9 cellular contexts compared by ENCODE assay signal in genomic region chr5:132812949-132813598, GRCh38. TPM values are rescaled to one million over a fixed set of nuclear protein-coding genes. Genes with fewer than 3 reads are reported as not detected.
DNase-seq lines count a peak whose midpoint lies in the region; ATAC-seq and FAIRE-seq lines count a peak whose summit lies in the region.
"Had no signal": no experiment of that assay in that cellular context is flagged by ENCODE, and none has a peak within 500 bp of the region (broad histone marks: within the 10 kb centered on the region; RNA-seq: fewer than 3 reads in every experiment).

Gene SOWAHA (plus strand): TSS chr5:132813302. CDS start chr5:132813622, 320 bp downstream.

- H3K27ac Mint-ChIP-seq in CD8-positive, alpha-beta memory T cell = peak within 1 kb of the TSS in 4 of 8 donors; percentile 6 to 54 (median 36)
- no peak within 1 kb of the TSS for H3K27ac Mint-ChIP-seq in activated naive CD8-positive, alpha-beta T cell treated with anti-CD3 and anti-CD28 coated beads for 36 hours
- H3K27ac Mint-ChIP-seq in stimulated activated memory B cell treated with anti-CD40 and anti-IgM and Interleukin-4, amounts not matched to agents 10 μg/mL and 1 μg/mL and 100 μg/mL, for 72 hours = no peak within 1 kb of the TSS

- no peak within 1 kb of the TSS for H3K4me3 ChIP-seq in CD8-positive, alpha-beta memory T cell (ENCODE audit: low read length)
- H3K4me3 ChIP-seq: K562 had no signal

- no peak within 1 kb of the TSS for H3K27ac ChIP-seq in CD8-positive, alpha-beta memory T cell (ENCODE audit: low read depth, low read length)

- peaks cover 7% of the 10 kb centered on the region for H3K4me1 ChIP-seq in CD8-positive, alpha-beta memory T cell (ENCODE audit: insufficient read depth, low read length)

- intact Hi-C loops in sciatic nerve (cut with DNase I) = no loop called here

- H3K9me3 ChIP-seq in CD8-positive, alpha-beta memory T cell (ENCODE audit: low read length) = no peaks in the 10 kb centered on the region

- peaks cover 0 to 1% (median 0%) of the 10 kb centered on the region in 3 donors for H3K36me3 Mint-ChIP-seq in CD8-positive, alpha-beta memory T cell
- no peaks in the 10 kb centered on the region for H3K36me3 Mint-ChIP-seq in activated naive CD8-positive, alpha-beta T cell treated with anti-CD3 and anti-CD28 coated beads for 36 hours
- no peaks in the 10 kb centered on the region for H3K36me3 Mint-ChIP-seq in stimulated activated memory B cell treated with anti-CD40 and anti-IgM and Interleukin-4, amounts not matched to agents 10 μg/mL and 1 μg/mL and 100 μg/mL, for 72 hours

- peaks cover 22% of the 10 kb centered on the region for H3K27me3 ChIP-seq in CD8-positive, alpha-beta memory T cell (ENCODE audit: insufficient read depth, low read length, poor library complexity, severe bottlenecking)

- peak within 1 kb of the TSS; percentile 76 to 90 (median 78) for H3K4me3 Mint-ChIP-seq in CD8-positive, alpha-beta memory T cell
- peak within 1 kb of the TSS; percentile 59 for H3K4me3 Mint-ChIP-seq in activated naive CD8-positive, alpha-beta T cell treated with anti-CD3 and anti-CD28 coated beads for 36 hours
- H3K4me3 Mint-ChIP-seq in stimulated activated memory B cell treated with anti-CD40 and anti-IgM and Interleukin-4, amounts not matched to agents 10 μg/mL and 1 μg/mL and 100 μg/mL, for 72 hours = peak within 1 kb of the TSS; percentile 48

- POLR2A ChIA-PET in CD8-positive, alpha-beta memory T cell (lab: Charles Lee) = interaction anchor here (0.7 kb wide), 1 partner anchor 321 kb away, joined by 3 read pairs; no protein-coding TSS in a partner anchor

- H3K27me3 Mint-ChIP-seq in CD8-positive, alpha-beta memory T cell = peaks cover 42 to 48% of the 10 kb centered on the region in 2 donors
- H3K27me3 Mint-ChIP-seq in activated naive CD8-positive, alpha-beta T cell treated with anti-CD3 and anti-CD28 coated beads for 36 hours = peaks cover 53% of the 10 kb centered on the region
- peaks cover 40% of the 10 kb centered on the region for H3K27me3 Mint-ChIP-seq in stimulated activated memory B cell treated with anti-CD40 and anti-IgM and Interleukin-4, amounts not matched to agents 10 μg/mL and 1 μg/mL and 100 μg/mL, for 72 hours

- FAIRE-seq in GM19239 (lab: Jason Lieb, UNC) = no peak
- FAIRE-seq: K562 had no signal

- no peaks in the 10 kb centered on the region for H3K9me3 Mint-ChIP-seq in CD8-positive, alpha-beta memory T cell
- no peaks in the 10 kb centered on the region for H3K9me3 Mint-ChIP-seq in activated naive CD8-positive, alpha-beta T cell treated with anti-CD3 and anti-CD28 coated beads for 36 hours
- no peaks in the 10 kb centered on the region for H3K9me3 Mint-ChIP-seq in stimulated activated memory B cell treated with anti-CD40 and anti-IgM and Interleukin-4, amounts not matched to agents 10 μg/mL and 1 μg/mL and 100 μg/mL, for 72 hours

- ATAC-seq in stimulated activated memory B cell treated with anti-CD40 and anti-IgM and Interleukin-4, amounts not matched to agents 10 μg/mL and 1 μg/mL and 100 μg/mL, for 72 hours = no peak
- ATAC-seq in sciatic nerve = no peak
- no peak for ATAC-seq in HG03378 (IDR thresholded peaks at IDR 0.05; ENCODE audit: unreplicated experiment)
- ATAC-seq: K562 had no signal

- no peaks in the 10 kb centered on the region for H3K36me3 ChIP-seq in CD8-positive, alpha-beta memory T cell (ENCODE audit: insufficient read depth, low read length)

- DNase-seq in CD8-positive, alpha-beta memory T cell = no peak
- DNase-seq in HuH-7 (ENCODE audit: low spot score) = peak; percentile 76
- no peak for DNase-seq in activated naive CD8-positive, alpha-beta T cell treated with anti-CD3 and anti-CD28 coated beads for 36 hours
- DNase-seq in iPS-NIHi7 (ENCODE audit: extremely low spot score) = peak; percentile 51
- DNase-seq in sciatic nerve (ENCODE audit: low spot score) = no peak
- DNase-seq in GM19239 (ENCODE audit: insufficient read length, low spot score) = no peak

- peaks cover 7 to 14% (median 11%) of the 10 kb centered on the region in 3 donors for H3K4me1 Mint-ChIP-seq in CD8-positive, alpha-beta memory T cell
- peaks cover 10% of the 10 kb centered on the region for H3K4me1 Mint-ChIP-seq in activated naive CD8-positive, alpha-beta T cell treated with anti-CD3 and anti-CD28 coated beads for 36 hours
- peaks cover 12% of the 10 kb centered on the region for H3K4me1 Mint-ChIP-seq in stimulated activated memory B cell treated with anti-CD40 and anti-IgM and Interleukin-4, amounts not matched to agents 10 μg/mL and 1 μg/mL and 100 μg/mL, for 72 hours

- CTCF ChIA-PET in CD8-positive, alpha-beta memory T cell (lab: Charles Lee) = interaction anchor here (1.0 to 2.8 kb wide), 5 partner anchors 10 to 286 kb away, joined by 3 to 10 read pairs (median 4); partner anchors contain the start of gene SHROOM1

RNA-seq across cellular contexts. Expression of gene SOWAHA, which starts in this region (rescaled TPM):
- total RNA-seq in CD8-positive, alpha-beta memory T cell = under 1 TPM in 1 of 2 experiments, not detected in 1; 0.07 TPM
- not detected for polyA plus RNA-seq in CD8-positive, alpha-beta memory T cell
- total RNA-seq in activated naive CD8-positive, alpha-beta T cell treated with anti-CD3 and anti-CD28 coated beads for 36 hours = under 1 TPM in 1 of 2 experiments, not detected in 1; 0.06 TPM
- total RNA-seq in sciatic nerve = 2.5 TPM
- total RNA-seq: K562 had no signal
- polyA plus RNA-seq: K562 had no signal

Comparison
In these comparisons a context has a peak if more than half of its experiments do, and no peak if none do; other contexts are left out.
1. DNase-seq: peak in HuH-7 (single experiment) and iPS-NIHi7 (single experiment); none in CD8-positive, alpha-beta memory T cell (0 of 5), activated naive CD8-positive, alpha-beta T cell treated with anti-CD3 and anti-CD28 coated beads for 36 hours (single experiment), sciatic nerve (single experiment) and GM19239 (single experiment).
2. Peak in every context shown above with its lines, with median percentiles within 50 percentile points of each other: H3K4me3 Mint-ChIP-seq.